In genomic region chr9:99377790-99378775, GRCh38 we compare ENCODE assay signal across 20 cellular contexts.
DNase-seq lines count a peak whose midpoint lies in the region; ATAC-seq and TF ChIP-seq lines count a peak whose summit lies in the region.
"Had no signal": no experiment of that assay in that cellular context is flagged by ENCODE, and none has a peak within 500 bp of the region (broad histone marks: within the 10 kb centered on the region; RNA-seq: fewer than 3 reads in every experiment).

No MANE protein-coding gene starts in this region.

- peaks cover 5% of the 10 kb centered on the region for H3K27me3 Mint-ChIP-seq in type B pancreatic cell

- H3K9me3 ChIP-seq in SJSA1 (replicated peaks), result no peaks in the 10 kb centered on the region
- H3K9me3 ChIP-seq: lower lobe of right lung, MG63, spleen had no signal

- peaks cover 30% of the 10 kb centered on the region for H3K4me1 ChIP-seq in SJSA1 (replicated peaks)
- H3K4me1 ChIP-seq: lower lobe of right lung, spleen had no signal

- DNase-seq in GM04503 (ENCODE audit: low read depth) (peak; percentile 39), SJSA1 (ENCODE audit: low read depth in 1 of 2, low spot score in 2 of 2) (peak; percentile 65 to 87), foreskin melanocyte (peak; percentile 85), type B pancreatic cell (ENCODE audit: extremely low spot score, unreplicated experiment) (no peak), amniotic stem cell (lab: John Stamatoyannopoulos, UW) (no peak), hypothalamus (lab: John Stamatoyannopoulos, UW) (no peak)
- DNase-seq: activated CD4-positive, alpha-beta memory T cell treated with anti-CD3 and anti-CD28 coated beads, Interleukin-2, amount 10 ng/mL, durations not matched to agents 7 days and 5 days; activated T-cell treated with anti-CD3 and anti-CD28 coated beads, Interleukin-2, amount 50 U/mL, for 1 hour; dorsolateral prefrontal cortex; head of caudate nucleus; lower lobe of right lung; MG63; naive B cell; NK-92 treated with Interleukin-12 subunit alpha and Interleukin-12 subunit beta, amount 100 ng/mL, for 24 hours; spleen; substantia nigra had no signal

- ATAC-seq in HG02798 (IDR thresholded peaks at IDR 0.05; ENCODE audit: poor library complexity, unreplicated experiment), result no peak
- ATAC-seq: activated naive CD4-positive, alpha-beta T cell treated with anti-CD3 and anti-CD28 coated beads, Interleukin-2, amount 50 U/mL, for 72 hours; lower lobe of right lung had no signal

- H3K4me3 Mint-ChIP-seq in type B pancreatic cell, result no peak overlapping the region
- H3K4me3 Mint-ChIP-seq: activated CD4-positive, alpha-beta memory T cell treated with anti-CD3 and anti-CD28 coated beads, Interleukin-2, amount 10 ng/mL, durations not matched to agents 7 days and 5 days; CD14-positive monocyte; naive B cell had no signal

- H3K36me3 ChIP-seq in SJSA1, result no peaks in the 10 kb centered on the region
- H3K36me3 ChIP-seq: lower lobe of right lung, MG63, spleen had no signal

- no peaks in the 10 kb centered on the region for H3K36me3 Mint-ChIP-seq in type B pancreatic cell
- H3K36me3 Mint-ChIP-seq: activated naive CD4-positive, alpha-beta T cell treated with anti-CD3 and anti-CD28 coated beads, Interleukin-2, amount 50 U/mL, for 72 hours; CD14-positive monocyte; naive B cell had no signal

- H3K4me1 Mint-ChIP-seq in type B pancreatic cell (ENCODE audit: unreplicated experiment), result peaks cover 10% of the 10 kb centered on the region
- H3K4me1 Mint-ChIP-seq: activated CD4-positive, alpha-beta memory T cell treated with anti-CD3 and anti-CD28 coated beads, Interleukin-2, amount 10 ng/mL, durations not matched to agents 7 days and 5 days; CD14-positive monocyte; naive B cell had no signal

- H3K27me3 ChIP-seq in SJSA1 (replicated peaks), result no peaks in the 10 kb centered on the region
- H3K27me3 ChIP-seq: dorsolateral prefrontal cortex, MG63 had no signal

- H3K9me3 Mint-ChIP-seq in type B pancreatic cell, result no peaks in the 10 kb centered on the region
- H3K9me3 Mint-ChIP-seq: activated CD4-positive, alpha-beta memory T cell treated with anti-CD3 and anti-CD28 coated beads, Interleukin-2, amount 10 ng/mL, durations not matched to agents 7 days and 5 days; activated naive CD4-positive, alpha-beta T cell treated with anti-CD3 and anti-CD28 coated beads, Interleukin-2, amount 50 U/mL, for 72 hours; CD14-positive monocyte; naive B cell had no signal

- H3K27ac Mint-ChIP-seq in type B pancreatic cell, result peak overlapping the region; percentile 58
- H3K27ac Mint-ChIP-seq: activated CD4-positive, alpha-beta memory T cell treated with anti-CD3 and anti-CD28 coated beads, Interleukin-2, amount 10 ng/mL, durations not matched to agents 7 days and 5 days; activated naive CD4-positive, alpha-beta T cell treated with anti-CD3 and anti-CD28 coated beads, Interleukin-2, amount 50 U/mL, for 72 hours; CD14-positive monocyte had no signal

- no peak overlapping the region for H3K4me3 ChIP-seq in SJSA1
- H3K4me3 ChIP-seq: dorsolateral prefrontal cortex, lower lobe of right lung, MG63, spleen had no signal

- no peak for TF ChIP-seq CTCF in type B pancreatic cell (conservative IDR thresholded peaks at IDR 0.05)

- H3K27ac ChIP-seq in SJSA1, result peak overlapping the region; percentile 66
- H3K27ac ChIP-seq: dorsolateral prefrontal cortex, lower lobe of right lung, parathyroid adenoma, spleen had no signal

Comparison
In these comparisons a context has a peak if more than half of its experiments do, and no peak if none do; other contexts are left out.
1. DNase-seq: peak in GM04503 (single experiment), SJSA1 (2 of 2) and foreskin melanocyte (single experiment); none in type B pancreatic cell (single experiment), amniotic stem cell (single experiment) and hypothalamus (0 of 51).